Comparison of ENCODE assay signal across 9 cellular contexts in the genomic region with DNA sequence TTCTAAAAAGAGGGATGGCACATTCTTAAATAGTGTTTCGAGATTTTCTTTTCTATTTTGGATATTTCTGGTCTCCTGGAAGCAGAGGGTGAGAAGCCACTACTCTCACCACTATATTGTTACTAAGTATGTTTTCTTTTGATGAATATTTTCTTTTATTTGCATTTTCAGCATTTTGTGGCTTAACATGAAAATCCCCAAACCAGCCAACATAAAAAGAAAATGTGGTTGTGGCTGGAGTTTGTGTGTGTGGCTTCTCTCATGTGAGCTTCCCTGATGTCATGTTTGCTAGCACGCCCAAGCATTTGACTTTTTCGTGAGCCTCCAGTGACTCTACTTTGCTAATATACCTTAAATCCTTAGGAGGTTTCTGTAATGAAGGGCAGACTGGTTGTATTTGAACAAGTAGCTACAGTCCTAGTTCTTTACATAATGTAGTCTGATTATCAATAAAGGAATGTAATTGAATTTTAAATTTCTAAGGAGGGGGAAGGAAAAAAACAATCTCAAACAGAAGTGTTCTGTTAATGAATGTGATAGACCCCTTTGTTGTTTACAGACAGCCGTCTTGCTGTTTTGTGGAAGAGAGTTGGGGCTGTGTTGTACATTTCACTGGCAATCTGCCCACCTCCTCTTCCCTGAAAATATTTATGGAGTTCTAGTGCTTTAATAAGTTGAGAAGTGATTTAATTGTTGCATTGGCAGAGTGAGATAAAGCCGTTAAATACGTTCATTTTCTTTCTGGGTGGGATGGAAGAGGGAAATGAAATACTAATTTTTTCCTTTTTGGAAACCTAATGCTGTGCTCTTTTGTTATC.
DNase-seq lines count a peak whose midpoint lies in the region; ATAC-seq and TF ChIP-seq lines count a peak whose summit lies in the region.
"Had no signal": no experiment of that assay in that cellular context is flagged by ENCODE, and none has a peak within 500 bp of the region (broad histone marks: within the 10 kb centered on the region; RNA-seq: fewer than 3 reads in every experiment).

No MANE protein-coding gene starts in this region.

- ATAC-seq in GM21737 (IDR thresholded peaks at IDR 0.05; ENCODE audit: unreplicated experiment) (peak; percentile 59), HG03469 (IDR thresholded peaks at IDR 0.05; ENCODE audit: unreplicated experiment) (peak; percentile 75), gastrocnemius medialis (no peak), left lobe of liver (no peak)

- H3K36me3 ChIP-seq in gastrocnemius medialis: peaks cover 0 to 4% of the 10 kb centered on the region in 2 donors

- DNase-seq in activated naive CD4-positive, alpha-beta T cell treated with anti-CD3 and anti-CD28 coated beads for 36 hours: peak; percentile 11
- DNase-seq in activated naive CD4-positive, alpha-beta T cell treated with anti-CD3 and anti-CD28 coated beads, Interleukin-2, amount 50 U/mL, for 16 hours: no peak
- DNase-seq in gastrocnemius medialis (no peak), SW 1271 (lab: John Stamatoyannopoulos, UW) (no peak), left lobe of liver (ENCODE audit: low spot score) (no peak), NCI-H748 (lab: John Stamatoyannopoulos, UW; ENCODE audit: unreplicated experiment) (no peak)

- H3K9me3 ChIP-seq in gastrocnemius medialis: no peaks in the 10 kb centered on the region

- no peak overlapping the region for H3K27ac Mint-ChIP-seq in activated naive CD4-positive, alpha-beta T cell treated with anti-CD3 and anti-CD28 coated beads for 36 hours
- H3K27ac Mint-ChIP-seq: B cell had no signal

- no peaks in the 10 kb centered on the region for H3K9me3 Mint-ChIP-seq in activated naive CD4-positive, alpha-beta T cell treated with anti-CD3 and anti-CD28 coated beads for 36 hours

- CTCF ChIA-PET in activated naive CD4-positive, alpha-beta T cell treated with anti-CD3 and anti-CD28 coated beads for 36 hours (lab: Charles Lee): interaction anchor here (0.6 to 1.6 kb wide), 3 partner anchors 20 to 127 kb away, joined by 3 to 10 read pairs (median 6); no protein-coding TSS in a partner anchor

- peak overlapping the region in 3 of 4 donors; percentile 6 to 70 (median 32) for H3K27ac ChIP-seq in gastrocnemius medialis

- no peaks in the 10 kb centered on the region for H3K27me3 ChIP-seq in gastrocnemius medialis

- H3K4me3 Mint-ChIP-seq in activated naive CD4-positive, alpha-beta T cell treated with anti-CD3 and anti-CD28 coated beads for 36 hours: no peak overlapping the region
- H3K4me3 Mint-ChIP-seq: B cell had no signal

- H3K27me3 Mint-ChIP-seq in activated naive CD4-positive, alpha-beta T cell treated with anti-CD3 and anti-CD28 coated beads for 36 hours (ENCODE audit: low read depth): no peaks in the 10 kb centered on the region

- intact Hi-C loops in activated naive CD4-positive, alpha-beta T cell treated with anti-CD3 and anti-CD28 coated beads for 36 hours (cut with micrococcal nuclease): no loop called here
- intact Hi-C loops in gastrocnemius medialis (cut with DNase I; ENCODE audit: low total_unique reads): no loop called here

- H3K4me1 Mint-ChIP-seq in activated naive CD4-positive, alpha-beta T cell treated with anti-CD3 and anti-CD28 coated beads for 36 hours (ENCODE audit: low read depth): no peaks in the 10 kb centered on the region
- H3K4me1 Mint-ChIP-seq: B cell had no signal

- no peak overlapping the region for H3K4me3 ChIP-seq in gastrocnemius medialis

- peaks cover 5% of the 10 kb centered on the region for H3K36me3 Mint-ChIP-seq in activated naive CD4-positive, alpha-beta T cell treated with anti-CD3 and anti-CD28 coated beads for 36 hours (ENCODE audit: low read depth)

- H3K4me1 ChIP-seq in gastrocnemius medialis: peaks cover 48 to 49% of the 10 kb centered on the region in 2 donors

- in situ Hi-C loops in gastrocnemius medialis (cut with MboI; ENCODE audit: low sequenced_read_pairs in 4 of 4): no loop called here

- no peak for TF ChIP-seq CTCF in gastrocnemius medialis (IDR thresholded peaks at IDR 0.05 in 4 of 5, conservative IDR thresholded peaks at IDR 0.05 in 1 of 5)

- no peak for TF ChIP-seq POLR2A in gastrocnemius medialis (IDR thresholded peaks at IDR 0.05)

Comparison
In these comparisons a context has a peak if more than half of its experiments do, and no peak if none do; other contexts are left out.
1. ATAC-seq: peak in GM21737 (single experiment) and HG03469 (single experiment); none in gastrocnemius medialis (0 of 2) and left lobe of liver (single experiment).